In the genomic region with DNA sequence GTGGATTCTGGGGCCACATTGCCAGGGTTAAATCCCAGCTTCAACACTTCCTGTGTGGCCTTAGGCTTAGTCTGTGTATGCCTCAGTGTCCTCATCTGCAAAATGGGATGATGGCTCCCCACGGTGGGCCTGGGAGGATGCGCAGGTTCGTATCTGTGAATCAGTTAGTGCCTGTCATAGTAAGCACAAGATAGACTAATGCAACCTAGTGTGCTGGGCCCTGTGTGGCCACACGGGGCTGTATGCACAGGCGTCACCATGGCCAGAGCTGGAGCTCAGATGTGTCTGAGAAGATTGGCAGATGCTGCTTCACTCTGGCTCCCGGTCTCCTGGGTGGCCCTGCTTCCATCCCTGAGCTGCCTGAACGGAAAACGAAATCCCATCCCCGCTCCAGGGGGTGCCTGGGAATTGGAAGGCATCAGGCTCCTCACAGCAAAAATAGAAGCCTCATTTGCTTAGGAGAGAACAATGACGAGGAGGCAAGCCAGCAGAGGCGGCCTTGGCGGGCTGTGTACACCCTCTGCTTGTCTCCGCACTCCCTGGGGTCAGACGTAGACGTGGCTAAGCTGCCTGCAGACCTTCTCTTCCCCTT, we compare ENCODE assay signal across 10 cellular contexts.
DNase-seq lines count a peak whose midpoint lies in the region; ATAC-seq and TF ChIP-seq lines count a peak whose summit lies in the region.
"Had no signal": no experiment of that assay in that cellular context is flagged by ENCODE, and none has a peak within 500 bp of the region (broad histone marks: within the 10 kb centered on the region; RNA-seq: fewer than 3 reads in every experiment).

No MANE protein-coding gene starts in this region.

- H3K4me3 Mint-ChIP-seq in endothelial cell (ENCODE audit: unreplicated experiment) (no peak overlapping the region), mesothelial cell of epicardium (no peak overlapping the region)
- no peak overlapping the region for H3K4me3 Mint-ChIP-seq in stimulated activated effector memory CD8-positive, alpha-beta T cell treated with anti-CD3 and anti-CD28 coated beads, Interleukin-12 subunit alpha, Interleukin-12 subunit beta, amount 100 ng/mL, for 72 hours
- H3K4me3 Mint-ChIP-seq: CD4-positive, CD25-positive, alpha-beta regulatory T cell had no signal

- H3K9me3 Mint-ChIP-seq in endothelial cell (ENCODE audit: unreplicated experiment) (no peaks in the 10 kb centered on the region), mesothelial cell of epicardium (peaks cover 6% of the 10 kb centered on the region)
- peaks cover 5% of the 10 kb centered on the region for H3K9me3 Mint-ChIP-seq in stimulated activated effector memory CD8-positive, alpha-beta T cell treated with anti-CD3 and anti-CD28 coated beads, Interleukin-12 subunit alpha, Interleukin-12 subunit beta, amount 100 ng/mL, for 72 hours

- ATAC-seq in stimulated activated effector memory CD8-positive, alpha-beta T cell treated with anti-CD3 and anti-CD28 coated beads, Interleukin-12 subunit alpha, Interleukin-12 subunit beta, amount 100 ng/mL, for 72 hours, result peak; percentile 38
- ATAC-seq in GM19467 (IDR thresholded peaks at IDR 0.05; ENCODE audit: unreplicated experiment) (no peak), GM21825 (IDR thresholded peaks at IDR 0.05; ENCODE audit: unreplicated experiment) (no peak)

- DNase-seq in activated T-cell treated with anti-CD3 and anti-CD28 coated beads for 48 hours (ENCODE audit: low read depth) (peak; percentile 29), activated T-cell treated with anti-CD3 and anti-CD28 coated beads for 4 hours (no peak), RKO (ENCODE audit: low spot score) (peak; percentile 36), endothelial cell (ENCODE audit: low spot score) (peak; percentile 6), mesothelial cell of epicardium (ENCODE audit: low spot score in 2 of 2, unreplicated experiment in 2 of 2) (no peak)
- DNase-seq in stimulated activated effector memory CD8-positive, alpha-beta T cell treated with anti-CD3 and anti-CD28 coated beads, Interleukin-12 subunit alpha, Interleukin-12 subunit beta, amount 100 ng/mL, for 72 hours (ENCODE audit: low spot score in 2 of 2), result no peak
- DNase-seq: activated CD4-positive, alpha-beta T cell treated with anti-CD3 and anti-CD28 coated beads, Interleukin-2, amount 50 U/mL, for 4 hours had no signal

- H3K27me3 Mint-ChIP-seq in endothelial cell (ENCODE audit: unreplicated experiment) (peaks cover 8% of the 10 kb centered on the region), mesothelial cell of epicardium (ENCODE audit: low read depth) (no peaks in the 10 kb centered on the region)
- H3K27me3 Mint-ChIP-seq: CD4-positive, CD25-positive, alpha-beta regulatory T cell had no signal

- H3K4me1 Mint-ChIP-seq in endothelial cell (ENCODE audit: unreplicated experiment), result peaks cover 38% of the 10 kb centered on the region
- peaks cover 34% of the 10 kb centered on the region for H3K4me1 Mint-ChIP-seq in stimulated activated effector memory CD8-positive, alpha-beta T cell treated with anti-CD3 and anti-CD28 coated beads, Interleukin-12 subunit alpha, Interleukin-12 subunit beta, amount 100 ng/mL, for 72 hours
- H3K4me1 Mint-ChIP-seq in mesothelial cell of epicardium, result peaks cover 29% of the 10 kb centered on the region

- H3K27ac Mint-ChIP-seq in endothelial cell (ENCODE audit: unreplicated experiment) (peak overlapping the region; percentile 11), mesothelial cell of epicardium (no peak overlapping the region)
- no peak overlapping the region for H3K27ac Mint-ChIP-seq in stimulated activated effector memory CD8-positive, alpha-beta T cell treated with anti-CD3 and anti-CD28 coated beads, Interleukin-12 subunit alpha, Interleukin-12 subunit beta, amount 100 ng/mL, for 72 hours
- H3K27ac Mint-ChIP-seq: CD4-positive, CD25-positive, alpha-beta regulatory T cell had no signal

- TF ChIP-seq CTCF in endothelial cell (IDR thresholded peaks at IDR 0.05; ENCODE audit: unreplicated experiment) (no peak), mesothelial cell of epicardium (IDR thresholded peaks at IDR 0.05; ENCODE audit: unreplicated experiment) (no peak)

- H3K36me3 Mint-ChIP-seq in endothelial cell (ENCODE audit: low read depth, unreplicated experiment) (no peaks in the 10 kb centered on the region), mesothelial cell of epicardium (no peaks in the 10 kb centered on the region)
- no peaks in the 10 kb centered on the region for H3K36me3 Mint-ChIP-seq in stimulated activated effector memory CD8-positive, alpha-beta T cell treated with anti-CD3 and anti-CD28 coated beads, Interleukin-12 subunit alpha, Interleukin-12 subunit beta, amount 100 ng/mL, for 72 hours

Comparison
In these comparisons a context has a peak if more than half of its experiments do, and no peak if none do; other contexts are left out.
1. DNase-seq: peak in activated T-cell treated with anti-CD3 and anti-CD28 coated beads for 48 hours (single experiment), RKO (single experiment) and endothelial cell (single experiment); none in activated T-cell treated with anti-CD3 and anti-CD28 coated beads for 4 hours (single experiment), stimulated activated effector memory CD8-positive, alpha-beta T cell treated with anti-CD3 and anti-CD28 coated beads, Interleukin-12 subunit alpha, Interleukin-12 subunit beta, amount 100 ng/mL, for 72 hours (0 of 2) and mesothelial cell of epicardium (0 of 2).